ENCODE assay signal across 8 cellular contexts in the genomic region with DNA sequence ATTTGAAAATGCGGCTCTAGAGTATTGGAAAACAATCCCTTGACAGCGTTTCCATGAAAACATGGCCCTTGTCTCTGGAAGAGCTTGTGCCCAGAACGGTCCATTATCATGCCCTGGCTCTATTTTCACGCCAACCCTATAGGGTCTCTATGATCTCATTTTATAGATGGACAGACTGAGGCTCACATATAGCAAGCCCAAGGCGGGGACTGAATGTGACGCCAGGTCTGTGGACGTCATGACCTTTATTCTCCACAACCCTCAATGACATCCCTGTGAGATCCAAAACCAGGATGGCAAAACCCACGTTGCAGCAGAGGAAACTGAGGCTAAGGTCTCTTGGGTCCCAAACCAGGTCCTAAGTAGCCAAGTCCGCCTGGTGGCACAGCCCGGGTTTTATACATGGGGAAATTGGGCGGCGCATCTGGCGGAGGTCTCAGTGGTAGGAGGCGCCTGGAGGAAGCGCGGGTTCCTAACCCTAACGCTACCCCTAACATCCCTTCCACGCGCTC. TPM values are rescaled to one million over a fixed set of nuclear protein-coding genes. Genes with fewer than 3 reads are reported as not detected.
DNase-seq lines count a peak whose midpoint lies in the region; ATAC-seq and TF ChIP-seq lines count a peak whose summit lies in the region.

No MANE protein-coding gene starts in this region.

- H3K36me3 ChIP-seq in SK-N-SH (replicated peaks in 1 of 2; ENCODE audit: control insufficient read depth in 1 of 2, insufficient read depth in 2 of 2, low read length in 1 of 2): peaks cover 1 to 6% of the 10 kb centered on the region in 2 experiments
- H3K36me3 ChIP-seq in iPS-15b (ENCODE audit: control insufficient read depth, insufficient read depth, low read length): peaks cover under 1% of the 10 kb centered on the region
- H3K36me3 ChIP-seq in stomach: peaks cover 11 to 27% (median 23%) of the 10 kb centered on the region in 4 donors

- H2AFZ ChIP-seq in SK-N-SH (ENCODE audit: low read depth): peak overlapping the region; percentile 91

- peak overlapping the region; percentile 75 for H3K27ac Mint-ChIP-seq in activated B cell treated with CpG ODN at 0.5 μM for 24 hours

- no peak for TF ChIP-seq EP300 in SK-N-SH (IDR thresholded peaks at IDR 0.05; ENCODE audit: borderline replicate concordance in 1 of 2, low read depth in 1 of 2, low read length in 1 of 2)
- TF ChIP-seq EP300 in stomach (IDR thresholded peaks at IDR 0.05): no peak

- peaks cover 22% of the 10 kb centered on the region for H3K4me1 Mint-ChIP-seq in activated B cell treated with CpG ODN at 0.5 μM for 24 hours

- H3K79me2 ChIP-seq in SK-N-SH (ENCODE audit: insufficient read depth): peaks cover 20% of the 10 kb centered on the region

- CTCF ChIA-PET in SK-N-SH (lab: Yijun Ruan, JAX) (interaction anchor here (1.7 kb wide), 1 partner anchor 19 kb away, joined by 4 read pairs; no protein-coding TSS in a partner anchor), activated B cell treated with CpG ODN at 0.5 μM for 24 hours (lab: Charles Lee) (interaction anchor here (1.1 to 2.3 kb wide), 2 partner anchors 26 to 59 kb away, joined by 3 to 8 read pairs; no protein-coding TSS in a partner anchor)

- H3K9me2 ChIP-seq in SK-N-SH: no peaks in the 10 kb centered on the region

- peak overlapping the region; percentile 70 for H3K4me3 Mint-ChIP-seq in activated B cell treated with CpG ODN at 0.5 μM for 24 hours

- H3K9me3 Mint-ChIP-seq in activated B cell treated with CpG ODN at 0.5 μM for 24 hours: no peaks in the 10 kb centered on the region

- TF ChIP-seq CTCF in SK-N-SH (IDR thresholded peaks at IDR 0.05) (no peak), activated B cell treated with CpG ODN at 0.5 μM for 24 hours (IDR thresholded peaks at IDR 0.05) (no peak), stomach (IDR thresholded peaks at IDR 0.05) (no peak)

- 6% methylated on average over 15 of the region's 19 CpGs for WGBS in SK-N-SH (ENCODE audit: low lambda C conversion rate)
- 10 to 14% (median 13%) methylated on average over 16 to 19 of the region's 19 CpGs for WGBS in stomach, 5 donors

- H3K36me3 Mint-ChIP-seq in activated B cell treated with CpG ODN at 0.5 μM for 24 hours (ENCODE audit: low read depth): peaks cover 38% of the 10 kb centered on the region

- no peaks in the 10 kb centered on the region for H3K9me3 ChIP-seq in SK-N-SH
- H3K9me3 ChIP-seq in iPS-15b (ENCODE audit: control insufficient read depth, insufficient read depth, low read length): no peaks in the 10 kb centered on the region
- no peaks in the 10 kb centered on the region for H3K9me3 ChIP-seq in stomach

- H3K27me3 Mint-ChIP-seq in activated B cell treated with CpG ODN at 0.5 μM for 24 hours: no peaks in the 10 kb centered on the region

- intact Hi-C loops in activated B cell treated with CpG ODN at 0.5 μM for 24 hours (cut with micrococcal nuclease): loop anchor here (1.0 to 10.0 kb wide), 6 partner anchors 16 to 300 kb away; partner anchors contain the start of gene RPL18A
- intact Hi-C loops in stomach (cut with DNase I; ENCODE audit: low total_unique reads): no loop called here

- ATAC-seq in SK-N-SH treated with all-trans-retinoic acid at 6 μM for 48 hours (no peak), activated B cell treated with CpG ODN at 0.5 μM for 24 hours (ENCODE audit: low read depth) (peak; percentile 12)

- POLR2A ChIA-PET in SK-N-SH (lab: Yijun Ruan, JAX): no interaction called here
- POLR2A ChIA-PET in activated B cell treated with CpG ODN at 0.5 μM for 24 hours (lab: Charles Lee): interaction anchor here (0.6 to 3.8 kb wide), 14 partner anchors 9 to 773 kb away, joined by 3 to 31 read pairs (median 9); partner anchors contain the start of gene PGLS

- no peak for DNase-seq in SK-N-SH
- DNase-seq in activated B cell treated with CpG ODN at 0.5 μM for 24 hours: no peak
- DNase-seq in stomach: no peak
- DNase-seq in stimulated activated CD8-positive, alpha-beta memory T cell treated with anti-CD3 and anti-CD28 coated beads, Interleukin-4, amount 100 ng/mL, for 48 hours: no peak
- no peak for DNase-seq in NCI-H187 treated with DMSO at 0.1 percent for 48 hours (lab: John Stamatoyannopoulos, UW)
- DNase-seq in H4 (ENCODE audit: low spot score): no peak

- no peak for TF ChIP-seq RAD21 in SK-N-SH (IDR thresholded peaks at IDR 0.05; ENCODE audit: low read length)

- peaks cover 6% of the 10 kb centered on the region for H3F3A ChIP-seq in SK-N-SH (replicated peaks; ENCODE audit: insufficient read depth)

- H4K20me1 ChIP-seq in SK-N-SH (ENCODE audit: insufficient read depth): no peaks in the 10 kb centered on the region

- no peak for TF ChIP-seq POLR2A in stomach (IDR thresholded peaks at IDR 0.05)

- H3K9ac ChIP-seq in SK-N-SH (no peak overlapping the region; the same call in 1 of the 2 replicates), iPS-15b (ENCODE audit: low read depth, low read length) (no peak overlapping the region)

- H3K4me3 ChIP-seq in SK-N-SH (ENCODE audit: low read depth in 2 of 2, low read length in 1 of 2): peak overlapping the region; percentile 76 to 93
- peak overlapping the region; percentile 48 for H3K4me3 ChIP-seq in iPS-15b (ENCODE audit: low read depth, low read length)
- H3K4me3 ChIP-seq in stomach: peak overlapping the region; percentile 85 to 98 (median 90)

- no peak overlapping the region for H3K27ac ChIP-seq in SK-N-SH (ENCODE audit: low read depth in 2 of 2, low read length in 1 of 2)
- peak overlapping the region; percentile 16 to 92 (median 86) for H3K27ac ChIP-seq in stomach

- H3K4me2 ChIP-seq in SK-N-SH: peak overlapping the region; percentile 80

- H3K4me1 ChIP-seq in SK-N-SH (ENCODE audit: control insufficient read depth in 1 of 2, insufficient read depth in 2 of 2, low read depth in 1 of 2, low read length in 1 of 2) (peaks cover 0 to 7% of the 10 kb centered on the region in 2 experiments; a peak in 2 of 4 replicates), iPS-15b (ENCODE audit: control insufficient read depth, insufficient read depth, low read length) (no peaks in the 10 kb centered on the region), stomach (peaks cover 15 to 47% (median 24%) of the 10 kb centered on the region in 4 donors)

- H3K27me3 ChIP-seq in SK-N-SH (ENCODE audit: insufficient read depth) (no peaks in the 10 kb centered on the region), iPS-15b (ENCODE audit: control insufficient read depth, insufficient read depth, low read length) (peaks cover 6% of the 10 kb centered on the region), stomach (no peaks in the 10 kb centered on the region)

TF ChIP-seq in SK-N-SH, 30 proteins besides CTCF, POLR2A, EP300 and RAD21:
- no peak for TF ChIP-seq TEAD4 (IDR thresholded peaks at IDR 0.05; ENCODE audit: borderline replicate concordance, insufficient read depth)
- 0 out of 2 replicates have a peak, but pooled peaks have one; percentile 11 for TF ChIP-seq RCOR1 (IDR thresholded peaks at IDR 0.05; ENCODE audit: low read length)
TF ChIP-seq in SK-N-SH: peak in this region for 1.

TF ChIP-seq in SK-N-SH treated with all-trans-retinoic acid at 6 μM for 48 hours, 23 proteins besides CTCF, POLR2A, EP300 and RAD21 (continues in another document):
- no peak for TF ChIP-seq ZFP30 (CRISPR knock-in tag; IDR thresholded peaks at IDR 0.05)
- TF ChIP-seq PATZ1 (CRISPR knock-in tag; IDR thresholded peaks at IDR 0.05; ENCODE audit: borderline replicate concordance): no peak
- no peak for TF ChIP-seq RARB (CRISPR knock-in tag; IDR thresholded peaks at IDR 0.05)
- no peak for TF ChIP-seq TCF4 (CRISPR knock-in tag; IDR thresholded peaks at IDR 0.05; ENCODE audit: borderline replicate concordance)
- TF ChIP-seq ZNF70 (CRISPR knock-in tag; IDR thresholded peaks at IDR 0.05): no peak
- no peak for TF ChIP-seq ZFP3 (CRISPR knock-in tag; IDR thresholded peaks at IDR 0.05)
- TF ChIP-seq ISL1 (CRISPR knock-in tag; IDR thresholded peaks at IDR 0.05): no peak

RNA-seq across cellular contexts. Expression of gene COLGALT1, which starts 0.4 kb away (rescaled TPM):
- polyA plus RNA-seq in SK-N-SH (2012; rRNA removed) (75.9 and 83.8 TPM in 2 replicates), stomach (10 to 100 TPM; 15.1 to 36.3 (median 18.0) TPM)
- polyA plus RNA-seq in SK-N-SH (2012; cell fraction: cytosol; rRNA removed): 37.6 and 48.9 TPM in 2 replicates
- polyA plus RNA-seq in SK-N-SH (2012; cell fraction: nucleus; rRNA removed): 80.5 and 108 TPM in 2 replicates
- total RNA-seq in activated B cell treated with CpG ODN at 0.5 μM for 24 hours (69.2 and 80.3 TPM in 2 replicates), stomach (100 to 1,000 TPM in 1 of 5 donors, 10 to 100 TPM in 4; 29.6 to 273 (median 43.6) TPM)
- total RNA-seq in H4 (2014; rRNA removed; shearing (Covaris generic)): 89.9 and 95.2 TPM in 2 replicates

RNA-seq across cellular contexts. Expression of gene PGLS, which starts 43.6 kb away (rescaled TPM):
- polyA plus RNA-seq in SK-N-SH (2012; rRNA removed) (59.9 and 73.3 TPM in 2 replicates), stomach (100 to 1,000 TPM in 2 of 3 donors, 10 to 100 TPM in 1; 85.0 to 120 (median 114) TPM)
- 28.3 and 43.7 TPM in 2 replicates for polyA plus RNA-seq in SK-N-SH (2012; cell fraction: cytosol; rRNA removed)
- polyA plus RNA-seq in SK-N-SH (2012; cell fraction: nucleus; rRNA removed): 75.1 and 114 TPM in 2 replicates
- total RNA-seq in activated B cell treated with CpG ODN at 0.5 μM for 24 hours (107 and 111 TPM in 2 replicates), stomach (100 to 1,000 TPM in 1 of 5 donors, 10 to 100 TPM in 3, 1 to 10 TPM in 1; 2.9 to 258 (median 32.9) TPM)
- total RNA-seq in H4 (2014; rRNA removed; shearing (Covaris generic)): 80.9 and 96.4 TPM in 2 replicates

Comparison
In these comparisons a context has a peak if more than half of its experiments do, and no peak if none do; other contexts are left out.
1. H3K27ac ChIP-seq: peak in stomach (5 of 5); none in SK-N-SH (0 of 2).
2. Peak in every context shown above with its lines, with median percentiles within 50 percentile points of each other: H3K4me3 ChIP-seq.